Comparison of ENCODE assay signal across 1 cellular context in the genomic region with DNA sequence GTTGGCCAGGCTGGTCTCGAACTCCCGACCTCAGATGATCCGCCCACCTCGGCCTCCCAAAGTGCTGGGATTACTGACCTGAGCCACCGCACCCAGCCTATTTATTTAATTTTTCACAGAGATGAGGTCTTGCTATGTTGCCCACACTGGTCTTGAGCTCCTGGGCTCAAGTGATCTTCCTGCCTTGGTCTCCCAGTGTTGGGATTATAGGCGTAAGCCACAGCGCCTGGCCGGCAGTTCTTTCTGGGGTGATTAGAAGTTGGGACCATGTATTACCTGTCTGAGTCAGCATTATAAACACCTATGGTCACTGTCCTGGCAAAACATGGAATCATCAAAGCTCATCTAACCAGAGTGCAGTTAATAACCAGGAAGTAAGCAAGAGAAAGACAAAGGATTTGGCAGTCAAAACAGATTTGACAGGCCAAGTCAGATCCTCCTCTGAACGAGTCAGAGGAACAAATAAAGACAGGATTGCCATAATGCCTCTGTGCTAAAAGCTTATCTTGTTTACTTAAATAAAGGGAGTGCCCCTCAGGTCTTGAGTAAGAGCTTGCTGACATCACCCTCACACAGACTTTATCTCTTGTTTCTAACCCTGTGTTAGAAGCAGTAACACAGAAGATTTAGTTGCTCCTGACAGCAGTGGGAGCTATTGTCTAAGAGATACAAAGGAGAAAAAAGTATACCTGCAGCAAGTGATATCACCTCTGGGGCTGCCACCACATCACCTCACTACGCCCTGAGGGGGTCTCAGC.
TF ChIP-seq lines count a peak whose summit lies in the region.

No MANE protein-coding gene starts in this region.

TF ChIP-seq in GM23338, 12 proteins besides CTCF, POLR2A, EP300 and RAD21 (continued from another document):
- TF ChIP-seq, protein P1, sequence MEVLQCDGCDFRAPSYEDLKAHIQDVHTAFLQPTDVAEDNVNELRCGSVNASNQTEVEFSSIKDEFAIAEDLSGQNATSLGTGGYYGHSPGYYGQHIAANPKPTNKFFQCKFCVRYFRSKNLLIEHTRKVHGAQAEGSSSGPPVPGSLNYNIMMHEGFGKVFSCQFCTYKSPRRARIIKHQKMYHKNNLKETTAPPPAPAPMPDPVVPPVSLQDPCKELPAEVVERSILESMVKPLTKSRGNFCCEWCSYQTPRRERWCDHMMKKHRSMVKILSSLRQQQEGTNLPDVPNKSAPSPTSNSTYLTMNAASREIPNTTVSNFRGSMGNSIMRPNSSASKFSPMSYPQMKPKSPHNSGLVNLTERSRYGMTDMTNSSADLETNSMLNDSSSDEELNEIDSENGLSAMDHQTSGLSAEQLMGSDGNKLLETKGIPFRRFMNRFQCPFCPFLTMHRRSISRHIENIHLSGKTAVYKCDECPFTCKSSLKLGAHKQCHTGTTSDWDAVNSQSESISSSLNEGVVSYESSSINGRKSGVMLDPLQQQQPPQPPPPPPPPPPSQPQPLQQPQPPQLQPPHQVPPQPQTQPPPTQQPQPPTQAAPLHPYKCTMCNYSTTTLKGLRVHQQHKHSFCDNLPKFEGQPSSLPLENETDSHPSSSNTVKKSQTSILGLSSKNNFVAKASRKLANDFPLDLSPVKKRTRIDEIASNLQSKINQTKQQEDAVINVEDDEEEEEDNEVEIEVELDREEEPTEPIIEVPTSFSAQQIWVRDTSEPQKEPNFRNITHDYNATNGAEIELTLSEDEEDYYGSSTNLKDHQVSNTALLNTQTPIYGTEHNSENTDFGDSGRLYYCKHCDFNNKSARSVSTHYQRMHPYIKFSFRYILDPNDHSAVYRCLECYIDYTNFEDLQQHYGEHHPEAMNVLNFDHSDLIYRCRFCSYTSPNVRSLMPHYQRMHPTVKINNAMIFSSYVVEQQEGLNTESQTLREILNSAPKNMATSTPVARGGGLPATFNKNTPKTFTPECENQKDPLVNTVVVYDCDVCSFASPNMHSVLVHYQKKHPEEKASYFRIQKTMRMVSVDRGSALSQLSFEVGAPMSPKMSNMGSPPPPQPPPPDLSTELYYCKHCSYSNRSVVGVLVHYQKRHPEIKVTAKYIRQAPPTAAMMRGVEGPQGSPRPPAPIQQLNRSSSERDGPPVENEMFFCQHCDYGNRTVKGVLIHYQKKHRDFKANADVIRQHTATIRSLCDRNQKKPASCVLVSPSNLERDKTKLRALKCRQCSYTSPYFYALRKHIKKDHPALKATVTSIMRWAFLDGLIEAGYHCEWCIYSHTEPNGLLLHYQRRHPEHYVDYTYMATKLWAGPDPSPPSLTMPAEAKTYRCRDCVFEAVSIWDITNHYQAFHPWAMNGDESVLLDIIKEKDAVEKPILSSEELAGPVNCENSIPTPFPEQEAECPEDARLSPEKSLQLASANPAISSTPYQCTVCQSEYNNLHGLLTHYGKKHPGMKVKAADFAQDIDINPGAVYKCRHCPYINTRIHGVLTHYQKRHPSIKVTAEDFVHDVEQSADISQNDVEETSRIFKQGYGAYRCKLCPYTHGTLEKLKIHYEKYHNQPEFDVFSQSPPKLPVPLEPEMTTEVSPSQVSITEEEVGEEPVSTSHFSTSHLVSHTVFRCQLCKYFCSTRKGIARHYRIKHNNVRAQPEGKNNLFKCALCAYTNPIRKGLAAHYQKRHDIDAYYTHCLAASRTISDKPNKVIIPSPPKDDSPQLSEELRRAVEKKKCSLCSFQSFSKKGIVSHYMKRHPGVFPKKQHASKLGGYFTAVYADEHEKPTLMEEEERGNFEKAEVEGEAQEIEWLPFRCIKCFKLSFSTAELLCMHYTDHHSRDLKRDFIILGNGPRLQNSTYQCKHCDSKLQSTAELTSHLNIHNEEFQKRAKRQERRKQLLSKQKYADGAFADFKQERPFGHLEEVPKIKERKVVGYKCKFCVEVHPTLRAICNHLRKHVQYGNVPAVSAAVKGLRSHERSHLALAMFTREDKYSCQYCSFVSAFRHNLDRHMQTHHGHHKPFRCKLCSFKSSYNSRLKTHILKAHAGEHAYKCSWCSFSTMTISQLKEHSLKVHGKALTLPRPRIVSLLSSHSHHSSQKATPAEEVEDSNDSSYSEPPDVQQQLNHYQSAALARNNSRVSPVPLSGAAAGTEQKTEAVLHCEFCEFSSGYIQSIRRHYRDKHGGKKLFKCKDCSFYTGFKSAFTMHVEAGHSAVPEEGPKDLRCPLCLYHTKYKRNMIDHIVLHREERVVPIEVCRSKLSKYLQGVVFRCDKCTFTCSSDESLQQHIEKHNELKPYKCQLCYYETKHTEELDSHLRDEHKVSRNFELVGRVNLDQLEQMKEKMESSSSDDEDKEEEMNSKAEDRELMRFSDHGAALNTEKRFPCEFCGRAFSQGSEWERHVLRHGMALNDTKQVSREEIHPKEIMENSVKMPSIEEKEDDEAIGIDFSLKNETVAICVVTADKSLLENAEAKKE (CRISPR knock-in tag; IDR thresholded peaks at IDR 0.05), result no peak
- TF ChIP-seq STAT1 (IDR thresholded peaks at IDR 0.05; ENCODE audit: unreplicated experiment), result no peak
- no peak for TF ChIP-seq CREB1 (CRISPR knock-in tag; IDR thresholded peaks at IDR 0.05; ENCODE audit: low read depth)
- no peak for TF ChIP-seq JUNB (IDR thresholded peaks at IDR 0.05; ENCODE audit: unreplicated experiment)
- TF ChIP-seq, protein P2, sequence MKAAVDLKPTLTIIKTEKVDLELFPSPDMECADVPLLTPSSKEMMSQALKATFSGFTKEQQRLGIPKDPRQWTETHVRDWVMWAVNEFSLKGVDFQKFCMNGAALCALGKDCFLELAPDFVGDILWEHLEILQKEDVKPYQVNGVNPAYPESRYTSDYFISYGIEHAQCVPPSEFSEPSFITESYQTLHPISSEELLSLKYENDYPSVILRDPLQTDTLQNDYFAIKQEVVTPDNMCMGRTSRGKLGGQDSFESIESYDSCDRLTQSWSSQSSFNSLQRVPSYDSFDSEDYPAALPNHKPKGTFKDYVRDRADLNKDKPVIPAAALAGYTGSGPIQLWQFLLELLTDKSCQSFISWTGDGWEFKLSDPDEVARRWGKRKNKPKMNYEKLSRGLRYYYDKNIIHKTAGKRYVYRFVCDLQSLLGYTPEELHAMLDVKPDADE (IDR thresholded peaks at IDR 0.05), result no peak
